Comparison of ENCODE assay signal across 8 cellular contexts in the genomic region with DNA sequence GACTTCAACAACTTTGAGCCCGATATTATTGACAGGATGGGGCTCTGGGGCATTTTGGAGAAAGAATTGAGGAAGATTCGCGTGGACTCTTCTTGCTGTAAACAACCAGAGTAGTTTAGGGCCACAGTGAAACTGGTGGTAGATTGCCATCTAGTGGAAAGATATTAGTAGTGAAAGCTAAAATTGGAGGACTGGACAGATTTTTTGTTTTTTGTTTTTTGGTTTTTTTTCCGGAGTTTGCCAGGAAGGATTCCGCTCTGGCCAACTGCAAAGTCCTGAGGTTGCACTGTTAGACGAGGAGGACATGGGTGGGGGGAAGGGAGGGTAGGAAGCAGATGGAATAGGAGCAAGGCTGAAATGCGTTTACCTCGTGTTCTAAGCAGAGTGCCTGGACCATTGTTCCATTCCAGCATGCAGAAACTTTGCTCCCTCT. TPM values are rescaled to one million over a fixed set of nuclear protein-coding genes. Genes with fewer than 3 reads are reported as not detected.
DNase-seq lines count a peak whose midpoint lies in the region; ATAC-seq and TF ChIP-seq lines count a peak whose summit lies in the region.

No MANE protein-coding gene starts in this region.

- no peak for TF ChIP-seq EP300 in transverse colon (IDR thresholded peaks at IDR 0.05; ENCODE audit: low read depth)

- intact Hi-C loops in colonic mucosa (cut with DNase I): no loop called here
- intact Hi-C loops in transverse colon (cut with DNase I; ENCODE audit: low total_unique reads): no loop called here

- peak; percentile 87 for ATAC-seq in GM19395 (IDR thresholded peaks at IDR 0.05; ENCODE audit: unreplicated experiment)
- ATAC-seq in HG03565 (IDR thresholded peaks at IDR 0.05; ENCODE audit: unreplicated experiment): peak; percentile 66

- no peaks in the 10 kb centered on the region for H3K9me3 ChIP-seq in Peyer's patch
- no peaks in the 10 kb centered on the region for H3K9me3 ChIP-seq in colonic mucosa
- H3K9me3 ChIP-seq in liver (ENCODE audit: control insufficient read depth in 4 of 4, low read length in 3 of 4): no peaks in the 10 kb centered on the region
- no peaks in the 10 kb centered on the region for H3K9me3 ChIP-seq in transverse colon

- H3K9ac ChIP-seq in colonic mucosa (ENCODE audit: low read depth in 2 of 2, low read length in 2 of 2) (no peak overlapping the region), liver (ENCODE audit: low read depth in 1 of 2, low read length in 2 of 2) (peak overlapping the region in 1 of 2 donors; percentile 36)

- H3K4me3 ChIP-seq in Peyer's patch (no peak overlapping the region), colonic mucosa (no peak overlapping the region), liver (ENCODE audit: low read depth in 1 of 3, low read length in 3 of 3) (no peak overlapping the region), transverse colon (peak overlapping the region in 1 of 4 donors; percentile 29)

- peak; percentile 4 for DNase-seq in NCI-H2029 treated with DMSO at 0.1 percent for 48 hours (lab: John Stamatoyannopoulos, UW)
- DNase-seq in NCI-H2029 (lab: John Stamatoyannopoulos, UW): no peak
- DNase-seq in Peyer's patch: no peak
- DNase-seq in colonic mucosa: no peak
- DNase-seq in transverse colon: no peak

- in situ Hi-C loops in transverse colon (cut with MboI; ENCODE audit: low pct_ligation_motif_present in 1 of 4, low pct_unique_long_range_greater_than_20kb in 1 of 4, low sequenced_read_pairs in 3 of 4): loop anchor here in 2 of 4 donors (10.0 to 25.0 kb wide), 2 partner anchors 217 to 230 kb away; no protein-coding TSS in a partner anchor

- TF ChIP-seq POLR2A in Peyer's patch (IDR thresholded peaks at IDR 0.05) (no peak), transverse colon (IDR thresholded peaks at IDR 0.05) (no peak)

- H3K36me3 ChIP-seq in Peyer's patch (no peaks in the 10 kb centered on the region), colonic mucosa (no peaks in the 10 kb centered on the region), liver (ENCODE audit: control insufficient read depth in 4 of 4, insufficient read depth in 3 of 4, low read depth in 1 of 4, low read length in 3 of 4) (no peaks in the 10 kb centered on the region), transverse colon (no peaks in the 10 kb centered on the region)

- H3K4me1 ChIP-seq in Peyer's patch (no peaks in the 10 kb centered on the region), colonic mucosa (no peaks in the 10 kb centered on the region), liver (ENCODE audit: control insufficient read depth in 4 of 4, insufficient read depth in 4 of 4, low read length in 3 of 4) (peaks cover 0 to 6% (median 0%) of the 10 kb centered on the region in 4 donors), transverse colon (peaks cover 0 to 16% (median 6%) of the 10 kb centered on the region in 4 donors)

- 4% methylated on average over 8 of the region's 8 CpGs for WGBS in liver
- 0 to 4% methylated on average over 3 to 8 of the region's 8 CpGs for WGBS in transverse colon (ENCODE audit: low coverage in 1 of 2), 2 donors

- H3K27ac ChIP-seq in Peyer's patch (no peak overlapping the region), colonic mucosa (no peak overlapping the region), liver (ENCODE audit: low read depth in 1 of 2, low read length in 2 of 2) (no peak overlapping the region), transverse colon (no peak overlapping the region)

- peak; percentile 91 to 92 for TF ChIP-seq RAD21 in liver (IDR thresholded peaks at IDR 0.05)

- TF ChIP-seq CTCF in Peyer's patch (IDR thresholded peaks at IDR 0.05) (peak; percentile 61 to 87 (median 78)), colonic mucosa (IDR thresholded peaks at IDR 0.05) (peak; percentile 59), liver (IDR thresholded peaks at IDR 0.05; ENCODE audit: low read depth, low read length, missing input control) (peak; percentile 75), transverse colon (IDR thresholded peaks at IDR 0.05) (peak; percentile 71 to 85 (median 77))

- no peaks in the 10 kb centered on the region for H3K27me3 ChIP-seq in Peyer's patch
- H3K27me3 ChIP-seq in colonic mucosa: no peaks in the 10 kb centered on the region
- H3K27me3 ChIP-seq in liver (ENCODE audit: control insufficient read depth in 4 of 4, insufficient read depth in 4 of 4, low read length in 3 of 4): no peaks in the 10 kb centered on the region
- no peaks in the 10 kb centered on the region for H3K27me3 ChIP-seq in transverse colon

TF ChIP-seq in liver, 16 proteins besides CTCF, POLR2A, EP300 and RAD21:
- TF ChIP-seq NR2F2 (IDR thresholded peaks at IDR 0.05): no peak
- no peak for TF ChIP-seq FOXA1 (IDR thresholded peaks at IDR 0.05)
- TF ChIP-seq FOXA2 (IDR thresholded peaks at IDR 0.05): no peak
- no peak for TF ChIP-seq REST (IDR thresholded peaks at IDR 0.05)
- TF ChIP-seq TAF1 (conservative IDR thresholded peaks at IDR 0.05): no peak
- TF ChIP-seq GABPA (IDR thresholded peaks at IDR 0.05 in 1 of 2, conservative IDR thresholded peaks at IDR 0.05 in 1 of 2): no peak

RNA-seq across cellular contexts. Expression of gene NOBOX, which starts 11.7 kb away (rescaled TPM):
- total RNA-seq in Peyer's patch (not detected), colonic mucosa (not detected), liver (not detected), transverse colon (not detected)
- polyA plus RNA-seq in liver: not detected

RNA-seq across cellular contexts. Expression of gene ARHGEF5, which starts 36.6 kb away (rescaled TPM):
- total RNA-seq in Peyer's patch: 10 to 100 TPM; 40.1 to 86.2 (median 66.7) TPM
- 10 to 100 TPM; 67.1 to 83.6 TPM for total RNA-seq in colonic mucosa
- total RNA-seq in liver: 1 to 10 TPM; 3.5 to 5.6 TPM
- 1 to 10 TPM; 3.9 to 8.4 TPM for polyA plus RNA-seq in liver
- total RNA-seq in transverse colon: 100 to 1,000 TPM in 1 of 4 donors, 10 to 100 TPM in 3; 49.6 to 112 (median 64.3) TPM

Comparison
In these comparisons a context has a peak if more than half of its experiments do, and no peak if none do; other contexts are left out.
1. RNA of gene ARHGEF5, which starts 36.6 kb away (total RNA-seq): 67.1 to 83.6 TPM in colonic mucosa, 40.1 to 86.2 TPM in Peyer's patch and 49.6 to 112 TPM in transverse colon; 3.5 to 5.6 TPM in liver; every median in the first group is over 4 times any median in the second.
2. Peak in every context shown above with its lines, with median percentiles within 50 percentile points of each other: CTCF ChIP-seq.